In genomic region chr7:136312592-136312991, GRCh38 we compare ENCODE assay signal across 32 cellular contexts.
DNase-seq lines count a peak whose midpoint lies in the region; ATAC-seq, FAIRE-seq and TF ChIP-seq lines count a peak whose summit lies in the region.
"Had no signal": no experiment of that assay in that cellular context is flagged by ENCODE, and none has a peak within 500 bp of the region (broad histone marks: within the 10 kb centered on the region; RNA-seq: fewer than 3 reads in every experiment).

No MANE protein-coding gene starts in this region.

- DNase-seq in MM.1S (peak; percentile 46), lower lobe of right lung (no peak), DMS53 (lab: John Stamatoyannopoulos, UW) (no peak), GM12891 (ENCODE audit: insufficient read length, low spot score) (no peak)
- DNase-seq: activated CD4-positive, alpha-beta memory T cell treated with anti-CD3 and anti-CD28 coated beads for 36 hours; activated CD4-positive, CD25-positive, alpha-beta regulatory T cell treated with anti-CD3 and anti-CD28 coated beads, Interleukin-2, amount 50 U/mL, for 72 hours; activated CD8-positive, alpha-beta memory T cell treated with anti-CD3 and anti-CD28 coated beads, Interleukin-2, amount 50 U/mL, for 4 hours; activated naive CD4-positive, alpha-beta T cell treated with anti-CD3 and anti-CD28 coated beads, Interleukin-2, amount 10 ng/mL, durations not matched to agents 7 days and 5 days; adrenal gland; cerebellar nuclear complex; islet precursor cell; left lung; MV-4-11; NCI-H146; NCI-H345; NCI-H69; right cardiac atrium; Right ventricle myocardium superior; stimulated activated naive CD4-positive, alpha-beta T cell treated with Interleukin-2 at 50 U/mL for 16 hours; T-helper 2 cell; upper lobe of right lung had no signal

- no peaks in the 10 kb centered on the region for H3K79me2 ChIP-seq in MM.1S (ENCODE audit: low read length)

- TF ChIP-seq CTCF in MM.1S (IDR thresholded peaks at IDR 0.05; ENCODE audit: low read length) (no peak), lower lobe of right lung (IDR thresholded peaks at IDR 0.05) (no peak)

- no peaks in the 10 kb centered on the region for H3K27me3 ChIP-seq in MM.1S (replicated peaks; ENCODE audit: insufficient read depth, low read length)
- H3K27me3 ChIP-seq in lower lobe of right lung (ENCODE audit: low read depth), result no peaks in the 10 kb centered on the region
- H3K27me3 ChIP-seq: adrenal gland, left lung, neutrophil, upper lobe of right lung had no signal

- ATAC-seq in GM18861 (IDR thresholded peaks at IDR 0.05; ENCODE audit: unreplicated experiment) (peak; percentile 88), HG02610 (IDR thresholded peaks at IDR 0.05; ENCODE audit: unreplicated experiment) (peak; percentile 56), HG03139 (IDR thresholded peaks at IDR 0.05; ENCODE audit: unreplicated experiment) (peak; percentile 80), lower lobe of right lung (no peak), HG02870 (IDR thresholded peaks at IDR 0.05; ENCODE audit: unreplicated experiment) (no peak)
- ATAC-seq: esophagus mucosa, GM23338, left lung, Panc1, right cardiac atrium, SK-N-SH treated with all-trans-retinoic acid at 6 μM for 48 hours, upper lobe of right lung had no signal

- H3K9me2 ChIP-seq in MM.1S (replicated peaks; ENCODE audit: insufficient read depth, low read length), result no peaks in the 10 kb centered on the region

- H3K4me2 ChIP-seq in MM.1S (ENCODE audit: low read depth, low read length), result no peak overlapping the region
- H3K4me2 ChIP-seq: GM23338, smooth muscle cell had no signal

- H3F3A ChIP-seq in MM.1S (ENCODE audit: insufficient read depth, low read length), result no peaks in the 10 kb centered on the region

- FAIRE-seq in GM12891 (lab: Jason Lieb, UNC), result no peak
- FAIRE-seq: A204.1 had no signal

- no peak for TF ChIP-seq POLR2A in GM12891 (IDR thresholded peaks at IDR 0.05; ENCODE audit: low read depth, low read length)

- H3K4me1 ChIP-seq in MM.1S (ENCODE audit: low read length), result peaks cover 19% of the 10 kb centered on the region
- H3K4me1 ChIP-seq in lower lobe of right lung, result no peaks in the 10 kb centered on the region
- H3K4me1 ChIP-seq: adrenal gland, left lung, upper lobe of right lung had no signal

- no peak overlapping the region for H3K9ac ChIP-seq in MM.1S (ENCODE audit: low read length)

- H2AFZ ChIP-seq in MM.1S (ENCODE audit: low read length), result no peak overlapping the region
- H2AFZ ChIP-seq: GM23338 had no signal

- H4K20me1 ChIP-seq in MM.1S (ENCODE audit: insufficient read depth, low read length), result no peaks in the 10 kb centered on the region

- H3K36me3 ChIP-seq in MM.1S (replicated peaks; ENCODE audit: insufficient read depth, low read length), result no peaks in the 10 kb centered on the region
- H3K36me3 ChIP-seq in lower lobe of right lung, result no peaks in the 10 kb centered on the region
- H3K36me3 ChIP-seq: adrenal gland, left lung, neutrophil, upper lobe of right lung had no signal

- intact Hi-C loops in lower lobe of right lung (cut with DNase I), result no loop called here

- H3K9me3 ChIP-seq in MM.1S (replicated peaks; ENCODE audit: insufficient read depth, low read length) (no peaks in the 10 kb centered on the region; the same call in 1 of the 2 replicates), lower lobe of right lung (peaks cover 12% of the 10 kb centered on the region)
- H3K9me3 ChIP-seq: adrenal gland, neutrophil had no signal

- H3K27ac ChIP-seq in MM.1S (ENCODE audit: low read length) (no peak overlapping the region), lower lobe of right lung (no peak overlapping the region)
- H3K27ac ChIP-seq: adrenal gland, left lung, neutrophil, upper lobe of right lung had no signal

- H3K4me3 ChIP-seq in MM.1S (ENCODE audit: low read length), result no peak overlapping the region
- H3K4me3 ChIP-seq in lower lobe of right lung, result no peak overlapping the region
- H3K4me3 ChIP-seq: adrenal gland, GM23338, left lung, smooth muscle cell, upper lobe of right lung had no signal

TF ChIP-seq in GM12891, 5 proteins besides CTCF, POLR2A, EP300 and RAD21:
- TF ChIP-seq POLR2AphosphoS5 (IDR thresholded peaks at IDR 0.05; ENCODE audit: low read depth, low read length) (no peak), TAF1 (IDR thresholded peaks at IDR 0.05; ENCODE audit: low read depth, low read length) (no peak), SPI1 (IDR thresholded peaks at IDR 0.05; ENCODE audit: low read depth, low read length) (no peak), PAX5 (IDR thresholded peaks at IDR 0.05; ENCODE audit: insufficient read depth, low read length, severe bottlenecking) (no peak), POU2F2 (IDR thresholded peaks at IDR 0.05; ENCODE audit: low read depth, low read length) (no peak)

Comparison
In these comparisons a context has a peak if more than half of its experiments do, and no peak if none do; other contexts are left out.
1. ATAC-seq: peak in GM18861 (single experiment), HG02610 (single experiment) and HG03139 (single experiment); none in lower lobe of right lung (0 of 2) and HG02870 (single experiment).